1 cellular context compared by ENCODE assay signal in the genomic region with DNA sequence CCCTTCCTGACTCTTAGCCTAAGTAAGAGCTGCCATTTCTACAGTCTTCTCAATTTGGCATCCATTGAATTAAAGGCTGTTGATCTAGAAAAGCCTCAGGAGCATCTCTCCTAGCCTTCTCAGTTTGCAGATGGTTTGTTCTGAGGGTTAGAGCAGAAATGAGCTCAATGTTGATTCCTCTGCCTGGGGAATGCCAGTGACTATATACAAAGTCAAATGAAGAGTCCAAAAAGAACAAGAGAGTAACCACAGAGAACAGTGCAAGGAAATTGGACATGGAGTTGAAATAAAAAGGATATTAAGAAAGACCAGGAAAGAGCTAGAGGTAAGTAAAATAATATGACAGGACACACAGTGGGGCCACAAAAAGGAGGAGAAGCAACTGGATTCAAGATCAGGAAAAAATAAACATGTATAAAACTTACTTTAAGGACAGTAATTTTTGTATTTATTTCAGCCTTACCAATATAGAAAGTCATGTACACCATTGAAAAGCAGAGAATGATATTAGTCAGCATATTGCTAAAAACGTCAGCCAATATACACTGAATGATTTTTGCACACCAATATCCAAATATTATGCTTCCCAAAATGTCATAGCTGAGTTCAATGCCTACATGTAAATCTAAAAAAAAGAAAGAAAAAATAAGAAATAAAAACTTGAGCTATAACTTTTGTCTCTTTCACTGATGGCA.
TF ChIP-seq lines count a peak whose summit lies in the region.

No MANE protein-coding gene starts in this region.

TF ChIP-seq in H1, 55 proteins besides CTCF, POLR2A, EP300 and RAD21:
- TF ChIP-seq TCF12 (IDR thresholded peaks at IDR 0.05; ENCODE audit: low read depth, low read length), result no peak
- TF ChIP-seq TEAD4 (IDR thresholded peaks at IDR 0.05; ENCODE audit: low read depth, low read length), result no peak
- no peak for TF ChIP-seq KDM5A (IDR thresholded peaks at IDR 0.05; ENCODE audit: low read length)
- TF ChIP-seq YY1 (IDR thresholded peaks at IDR 0.05; ENCODE audit: low read depth, low read length), result no peak
- no peak for TF ChIP-seq FOSL1 (IDR thresholded peaks at IDR 0.05; ENCODE audit: insufficient read depth, low read depth, low read length)
- TF ChIP-seq CHD1 (IDR thresholded peaks at IDR 0.05; ENCODE audit: low read depth, low read length), result no peak
- TF ChIP-seq CREB1 (IDR thresholded peaks at IDR 0.05), result no peak
- TF ChIP-seq SP2 (IDR thresholded peaks at IDR 0.05; ENCODE audit: low read length), result no peak
- no peak for TF ChIP-seq MAFK (IDR thresholded peaks at IDR 0.05; ENCODE audit: low read depth, low read length)
- TF ChIP-seq SIX5 (IDR thresholded peaks at IDR 0.05; ENCODE audit: low read depth, low read length), result no peak
- TF ChIP-seq TAF7 (optimal IDR thresholded peaks at IDR 0.05; ENCODE audit: borderline replicate concordance, low read depth, low read length), result no peak
- TF ChIP-seq E2F6 (IDR thresholded peaks at IDR 0.05), result no peak
- TF ChIP-seq, protein P1, sequence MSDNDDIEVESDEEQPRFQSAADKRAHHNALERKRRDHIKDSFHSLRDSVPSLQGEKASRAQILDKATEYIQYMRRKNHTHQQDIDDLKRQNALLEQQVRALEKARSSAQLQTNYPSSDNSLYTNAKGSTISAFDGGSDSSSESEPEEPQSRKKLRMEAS (IDR thresholded peaks at IDR 0.05), result no peak
- TF ChIP-seq RNF2 (IDR thresholded peaks at IDR 0.05; ENCODE audit: borderline replicate concordance, low read depth, low read length, missing control alignments, poor library complexity, severe bottlenecking), result no peak
- TF ChIP-seq TBP (IDR thresholded peaks at IDR 0.05; ENCODE audit: low read depth, low read length), result no peak
- TF ChIP-seq EZH2 (IDR thresholded peaks at IDR 0.05; ENCODE audit: low read depth, low read length, severe bottlenecking), result no peak
- no peak for TF ChIP-seq USF2 (IDR thresholded peaks at IDR 0.05; ENCODE audit: low read length)
- no peak for TF ChIP-seq ASH2L (IDR thresholded peaks at IDR 0.05; ENCODE audit: low read length)
- no peak for TF ChIP-seq JUN (IDR thresholded peaks at IDR 0.05; ENCODE audit: low read depth, low read length)
